Comparison of ENCODE assay signal across 20 cellular contexts in the genomic region with DNA sequence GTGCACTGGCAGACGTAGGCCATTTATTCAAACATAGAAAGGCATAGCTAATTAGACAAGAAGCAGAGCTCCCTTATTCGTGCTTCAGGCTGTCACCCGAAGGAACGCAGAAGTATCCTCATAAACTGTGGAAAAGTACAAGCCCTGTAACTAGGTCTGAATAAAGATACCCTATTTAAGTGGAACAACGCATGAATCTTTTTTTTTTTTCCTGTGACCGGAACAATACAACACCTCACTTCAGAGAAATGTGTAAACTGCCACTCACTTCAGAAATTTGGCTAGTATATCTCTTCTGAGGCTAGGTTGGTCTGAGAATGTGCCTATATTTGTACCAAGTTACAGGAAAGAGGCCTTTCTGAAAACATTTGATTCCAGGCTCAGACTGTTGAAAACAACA. TPM values are rescaled to one million over a fixed set of nuclear protein-coding genes. Genes with fewer than 3 reads are reported as not detected.
DNase-seq lines count a peak whose midpoint lies in the region; ATAC-seq and TF ChIP-seq lines count a peak whose summit lies in the region.
"Had no signal": no experiment of that assay in that cellular context is flagged by ENCODE, and none has a peak within 500 bp of the region (broad histone marks: within the 10 kb centered on the region; RNA-seq: fewer than 3 reads in every experiment).

No MANE protein-coding gene starts in this region.

- H3K27ac ChIP-seq in cardiac muscle cell = peak overlapping the region; percentile 24
- H3K27ac ChIP-seq in smooth muscle cell (ENCODE audit: low read depth) = no peak overlapping the region
- H3K27ac ChIP-seq: breast epithelium, RWPE1, VCaP had no signal

- peaks cover 38% of the 10 kb centered on the region for H3K4me1 Mint-ChIP-seq in activated CD4-positive, alpha-beta T cell treated with anti-CD3 and anti-CD28 coated beads, Interleukin-2, amount 10 ng/mL, durations not matched to agents 7 days and 5 days
- peaks cover 24% of the 10 kb centered on the region for H3K4me1 Mint-ChIP-seq in activated CD4-positive, alpha-beta memory T cell treated with anti-CD3 and anti-CD28 coated beads for 36 hours (ENCODE audit: low read depth)

- H3K9me3 Mint-ChIP-seq in activated CD4-positive, alpha-beta T cell treated with anti-CD3 and anti-CD28 coated beads, Interleukin-2, amount 10 ng/mL, durations not matched to agents 7 days and 5 days = no peaks in the 10 kb centered on the region
- no peaks in the 10 kb centered on the region for H3K9me3 Mint-ChIP-seq in activated CD4-positive, alpha-beta memory T cell treated with anti-CD3 and anti-CD28 coated beads for 36 hours
- H3K9me3 Mint-ChIP-seq: activated naive CD4-positive, alpha-beta T cell treated with anti-CD3 and anti-CD28 coated beads, Interleukin-2, amount 50 U/mL, for 24 hours had no signal

- H3K4me1 ChIP-seq in cardiac muscle cell (ENCODE audit: low read depth) = peaks cover 3% of the 10 kb centered on the region
- no peaks in the 10 kb centered on the region for H3K4me1 ChIP-seq in smooth muscle cell (ENCODE audit: low read depth)
- H3K4me1 ChIP-seq: breast epithelium had no signal

- POLR2A ChIA-PET in activated CD4-positive, alpha-beta T cell treated with anti-CD3 and anti-CD28 coated beads, Interleukin-2, amount 10 ng/mL, durations not matched to agents 7 days and 5 days (lab: Charles Lee) = no interaction called here
- POLR2A ChIA-PET in activated CD4-positive, alpha-beta memory T cell treated with anti-CD3 and anti-CD28 coated beads for 36 hours (lab: Charles Lee) = no interaction called here

- peak overlapping the region; percentile 88 for H3K27ac Mint-ChIP-seq in activated CD4-positive, alpha-beta T cell treated with anti-CD3 and anti-CD28 coated beads, Interleukin-2, amount 10 ng/mL, durations not matched to agents 7 days and 5 days
- H3K27ac Mint-ChIP-seq in activated CD4-positive, alpha-beta memory T cell treated with anti-CD3 and anti-CD28 coated beads for 36 hours = peak overlapping the region; percentile 24

- H3K9me3 ChIP-seq in cardiac muscle cell (ENCODE audit: low read depth) = no peaks in the 10 kb centered on the region
- H3K9me3 ChIP-seq in smooth muscle cell (replicated peaks; ENCODE audit: low read depth) = no peaks in the 10 kb centered on the region
- H3K9me3 ChIP-seq: breast epithelium, esophagus squamous epithelium had no signal

- peak overlapping the region; percentile 7 for H3K4me2 ChIP-seq in smooth muscle cell

- no peak overlapping the region for H3K4me3 Mint-ChIP-seq in activated CD4-positive, alpha-beta T cell treated with anti-CD3 and anti-CD28 coated beads, Interleukin-2, amount 10 ng/mL, durations not matched to agents 7 days and 5 days
- no peak overlapping the region for H3K4me3 Mint-ChIP-seq in activated CD4-positive, alpha-beta memory T cell treated with anti-CD3 and anti-CD28 coated beads for 36 hours
- H3K4me3 Mint-ChIP-seq: activated naive CD4-positive, alpha-beta T cell treated with anti-CD3 and anti-CD28 coated beads, Interleukin-2, amount 50 U/mL, for 24 hours had no signal

- H3K27me3 Mint-ChIP-seq in activated CD4-positive, alpha-beta T cell treated with anti-CD3 and anti-CD28 coated beads, Interleukin-2, amount 10 ng/mL, durations not matched to agents 7 days and 5 days = no peaks in the 10 kb centered on the region
- H3K27me3 Mint-ChIP-seq in activated CD4-positive, alpha-beta memory T cell treated with anti-CD3 and anti-CD28 coated beads for 36 hours = no peaks in the 10 kb centered on the region
- H3K27me3 Mint-ChIP-seq: activated naive CD4-positive, alpha-beta T cell treated with anti-CD3 and anti-CD28 coated beads, Interleukin-2, amount 50 U/mL, for 24 hours had no signal

- H3F3A ChIP-seq in smooth muscle cell (ENCODE audit: low read depth) = no peaks in the 10 kb centered on the region

- H3K4me3 ChIP-seq in cardiac muscle cell = no peak overlapping the region
- no peak overlapping the region for H3K4me3 ChIP-seq in smooth muscle cell
- H3K4me3 ChIP-seq: breast epithelium, esophagus squamous epithelium had no signal

- H3K79me2 ChIP-seq in smooth muscle cell (ENCODE audit: low read depth) = no peaks in the 10 kb centered on the region

- no peaks in the 10 kb centered on the region for H3K36me3 ChIP-seq in cardiac muscle cell
- no peaks in the 10 kb centered on the region for H3K36me3 ChIP-seq in smooth muscle cell (ENCODE audit: low read depth)
- H3K36me3 ChIP-seq: breast epithelium, esophagus squamous epithelium had no signal

- H3K9ac ChIP-seq in smooth muscle cell (ENCODE audit: low read depth) = no peak overlapping the region

- TF ChIP-seq CTCF in cardiac muscle cell (IDR thresholded peaks at IDR 0.05; ENCODE audit: low read depth, low read length) = no peak
- no peak for TF ChIP-seq CTCF in smooth muscle cell (IDR thresholded peaks at IDR 0.05; ENCODE audit: borderline replicate concordance, insufficient read depth, poor library complexity, severe bottlenecking)

- no peaks in the 10 kb centered on the region for H3K27me3 ChIP-seq in cardiac muscle cell
- no peaks in the 10 kb centered on the region for H3K27me3 ChIP-seq in smooth muscle cell (ENCODE audit: low read depth)
- H3K27me3 ChIP-seq: breast epithelium, esophagus squamous epithelium had no signal

- peak overlapping the region; percentile 16 for H2AFZ ChIP-seq in smooth muscle cell (ENCODE audit: low read depth)

- CTCF ChIA-PET in activated CD4-positive, alpha-beta T cell treated with anti-CD3 and anti-CD28 coated beads, Interleukin-2, amount 10 ng/mL, durations not matched to agents 7 days and 5 days (lab: Charles Lee) = no interaction called here
- CTCF ChIA-PET in activated CD4-positive, alpha-beta memory T cell treated with anti-CD3 and anti-CD28 coated beads for 36 hours (lab: Charles Lee) = no interaction called here

- 43% methylated on average over 6 of the region's 6 CpGs for WGBS in smooth muscle cell (ENCODE audit: low lambda C conversion rate)

- no peak for DNase-seq in activated CD4-positive, alpha-beta T cell treated with anti-CD3 and anti-CD28 coated beads, Interleukin-2, amount 10 ng/mL, durations not matched to agents 7 days and 5 days
- no peak for DNase-seq in activated CD4-positive, alpha-beta T cell treated with anti-CD3 and anti-CD28 coated beads, Interleukin-2, amount 50 U/mL, for 1 hour
- no peak for DNase-seq in activated CD4-positive, alpha-beta memory T cell treated with anti-CD3 and anti-CD28 coated beads for 36 hours
- DNase-seq in cardiac muscle cell (ENCODE audit: low read depth in 1 of 2, low spot score in 1 of 2) (peak in 1 of 2 donors; percentile 24), smooth muscle cell (lab: John Stamatoyannopoulos, UW; ENCODE audit: unreplicated experiment) (no peak), cerebellar cortex (ENCODE audit: low spot score) (no peak), NCI-H748 (lab: John Stamatoyannopoulos, UW; ENCODE audit: unreplicated experiment) (no peak)
- DNase-seq: DMS 273 treated with DMSO at 0.1 percent for 48 hours; esophagus squamous epithelium; GDM1; glutamatergic neuron; KBM-7; NCI-H1930; NCI-H446 treated with DMSO at 0.1 percent for 48 hours; stimulated activated CD8-positive, alpha-beta memory T cell treated with anti-CD3 and anti-CD28 coated beads, Interleukin-4, amount 100 ng/mL, for 48 hours had no signal

- H3K36me3 Mint-ChIP-seq in activated CD4-positive, alpha-beta T cell treated with anti-CD3 and anti-CD28 coated beads, Interleukin-2, amount 10 ng/mL, durations not matched to agents 7 days and 5 days (ENCODE audit: low read depth) = no peaks in the 10 kb centered on the region
- H3K36me3 Mint-ChIP-seq in activated CD4-positive, alpha-beta memory T cell treated with anti-CD3 and anti-CD28 coated beads for 36 hours = no peaks in the 10 kb centered on the region
- H3K36me3 Mint-ChIP-seq: activated naive CD4-positive, alpha-beta T cell treated with anti-CD3 and anti-CD28 coated beads, Interleukin-2, amount 50 U/mL, for 24 hours had no signal

- intact Hi-C loops in activated CD4-positive, alpha-beta memory T cell treated with anti-CD3 and anti-CD28 coated beads for 36 hours (cut with micrococcal nuclease) = no loop called here

- H4K20me1 ChIP-seq in smooth muscle cell (ENCODE audit: low read depth) = no peaks in the 10 kb centered on the region

- ATAC-seq in HG03521 (IDR thresholded peaks at IDR 0.05; ENCODE audit: unreplicated experiment) = no peak

RNA-seq across cellular contexts. Expression of a gene that starts 8.0 kb away (rescaled TPM):
- 10 to 100 TPM; 34.4 to 36.7 TPM for total RNA-seq in activated CD4-positive, alpha-beta T cell treated with anti-CD3 and anti-CD28 coated beads, Interleukin-2, amount 10 ng/mL, durations not matched to agents 7 days and 5 days
- 10 to 100 TPM; 26.4 TPM for total RNA-seq in activated CD4-positive, alpha-beta memory T cell treated with anti-CD3 and anti-CD28 coated beads for 36 hours
- total RNA-seq in cardiac muscle cell (22.1 and 28.5 TPM in 2 replicates), smooth muscle cell (18.5 and 19.6 TPM in 2 replicates)
- polyA plus RNA-seq in cardiac muscle cell (7.8 and 8.2 TPM in 2 replicates), smooth muscle cell (7.1 and 8.3 TPM in 2 replicates)
